ENCODE assay signal across 18 cellular contexts in the genomic region with DNA sequence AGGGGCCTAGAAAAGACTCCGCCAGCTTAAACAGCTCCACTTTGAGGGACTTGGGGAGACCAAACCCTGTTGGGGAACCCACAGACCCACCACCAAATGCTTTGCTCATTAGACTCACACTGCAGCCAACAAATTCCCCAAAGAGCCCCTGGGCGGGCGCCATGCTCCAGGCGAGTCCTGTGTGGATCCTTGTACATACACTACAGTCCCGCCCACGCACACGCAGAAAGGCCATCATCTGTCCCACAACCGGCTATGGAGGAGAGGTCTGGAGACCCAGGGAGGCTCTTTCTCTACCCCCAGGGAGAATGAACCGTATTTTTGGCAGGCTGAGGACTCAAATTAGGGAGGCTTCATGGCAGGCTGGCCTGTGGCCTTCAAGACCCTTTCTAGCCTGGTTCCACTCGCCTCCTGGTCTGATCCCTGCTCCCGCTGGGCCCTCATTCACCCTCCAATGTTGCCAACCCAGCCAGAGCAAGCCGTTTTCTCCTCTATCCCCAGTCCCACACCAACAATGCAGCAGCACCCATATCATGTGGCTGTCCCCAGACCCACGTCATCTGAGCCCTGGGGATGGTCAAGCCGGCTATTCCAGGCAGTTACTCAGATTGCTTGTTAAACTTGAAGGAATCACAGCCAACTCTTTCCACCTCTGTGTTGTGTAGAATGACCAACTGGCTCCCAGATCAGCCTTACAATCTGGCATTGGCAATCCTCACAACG. TPM values are rescaled to one million over a fixed set of nuclear protein-coding genes. Genes with fewer than 3 reads are reported as not detected.
DNase-seq lines count a peak whose midpoint lies in the region; ATAC-seq and TF ChIP-seq lines count a peak whose summit lies in the region.
"Had no signal": no experiment of that assay in that cellular context is flagged by ENCODE, and none has a peak within 500 bp of the region (broad histone marks: within the 10 kb centered on the region; RNA-seq: fewer than 3 reads in every experiment).

No MANE protein-coding gene starts in this region.

- in situ Hi-C loops in brain microvascular endothelial cell (cut with HindIII; ENCODE audit: low pct_ligation_motif_present, low sequenced_read_pairs): no loop called here

- no peak for TF ChIP-seq CTCF in stomach (IDR thresholded peaks at IDR 0.05)
- no peak for TF ChIP-seq CTCF in brain microvascular endothelial cell (IDR thresholded peaks at IDR 0.05; ENCODE audit: low read depth, low read length, missing control alignments)

- H3K4me3 Mint-ChIP-seq in naive thymus-derived CD8-positive, alpha-beta T cell: no peak overlapping the region
- H3K4me3 Mint-ChIP-seq: activated naive CD4-positive, alpha-beta T cell treated with anti-CD3 and anti-CD28 coated beads for 36 hours; CD4-positive, CD25-positive, alpha-beta regulatory T cell; T-helper 2 cell treated with Interferon-gamma antibody and Interleukin-4, amounts not matched to agents 5 μg/mL and 100 μg/mL, for 36 hours had no signal

- no peak overlapping the region for H3K4me3 ChIP-seq in BLaER1 treated with 17β-estradiol and CSF1 and Interleukin-3, amounts not matched to agents 10 nM and 100 nM
- no peak overlapping the region for H3K4me3 ChIP-seq in esophagus (ENCODE audit: low read depth in 1 of 2, low read length in 2 of 2)
- H3K4me3 ChIP-seq in mucosa of rectum (ENCODE audit: low read length in 2 of 2): no peak overlapping the region
- H3K4me3 ChIP-seq in stomach: no peak overlapping the region
- H3K4me3 ChIP-seq in brain microvascular endothelial cell (ENCODE audit: low read depth, low read length): no peak overlapping the region
- H3K4me3 ChIP-seq: body of pancreas had no signal

- peaks cover 8 to 100% (median 94%) of the 10 kb centered on the region in 10 experiments; a peak in 19 of 20 replicates for H3K4me1 ChIP-seq in BLaER1 treated with 17β-estradiol and CSF1 and Interleukin-3, amounts not matched to agents 10 nM and 100 nM
- peaks cover 0 to 5% of the 10 kb centered on the region in 2 donors for H3K4me1 ChIP-seq in esophagus (ENCODE audit: control insufficient read depth in 2 of 2, insufficient read depth in 2 of 2, low read length in 1 of 2)
- peaks cover 0 to 2% of the 10 kb centered on the region in 2 donors for H3K4me1 ChIP-seq in mucosa of rectum (ENCODE audit: control insufficient read depth in 2 of 2, insufficient read depth in 2 of 2, low read length in 2 of 2)
- peaks cover 0 to 31% (median 14%) of the 10 kb centered on the region in 4 donors for H3K4me1 ChIP-seq in stomach
- H3K4me1 ChIP-seq: body of pancreas had no signal

- peaks cover 0 to 5% (median 0%) of the 10 kb centered on the region in 11 experiments; a peak in 1 of 22 replicates for H4K20me1 ChIP-seq in BLaER1 treated with 17β-estradiol and CSF1 and Interleukin-3, amounts not matched to agents 10 nM and 100 nM

- WGBS in esophagus, 2 donors: 76% methylated on average over 15 of the region's 15 CpGs
- 78 to 92% (median 83%) methylated on average over 15 of the region's 15 CpGs for WGBS in stomach, 5 donors

- intact Hi-C loops in stomach (cut with DNase I; ENCODE audit: low total_unique reads): no loop called here

- peak overlapping the region in 8 of 11 experiments; percentile 4 to 74 (median 46); a peak in 13 of 22 replicates for H3K4me2 ChIP-seq in BLaER1 treated with 17β-estradiol and CSF1 and Interleukin-3, amounts not matched to agents 10 nM and 100 nM

- no peak overlapping the region for H3K9ac ChIP-seq in BLaER1 treated with 17β-estradiol and CSF1 and Interleukin-3, amounts not matched to agents 10 nM and 100 nM
- no peak overlapping the region for H3K9ac ChIP-seq in mucosa of rectum (ENCODE audit: low read depth in 1 of 2, low read length in 2 of 2)

- TF ChIP-seq EP300 in stomach (IDR thresholded peaks at IDR 0.05): no peak

- H3K9me3 ChIP-seq in BLaER1 treated with 17β-estradiol and CSF1 and Interleukin-3, amounts not matched to agents 10 nM and 100 nM (replicated peaks in 1 of 11): no peaks in the 10 kb centered on the region
- H3K9me3 ChIP-seq in esophagus (ENCODE audit: control insufficient read depth in 2 of 2, insufficient read depth in 1 of 2, low read depth in 1 of 2, low read length in 1 of 2) (no peaks in the 10 kb centered on the region), mucosa of rectum (ENCODE audit: control insufficient read depth in 2 of 2, low read length in 2 of 2) (no peaks in the 10 kb centered on the region), stomach (no peaks in the 10 kb centered on the region)
- H3K9me3 ChIP-seq: body of pancreas had no signal

- H3K36me3 Mint-ChIP-seq in naive thymus-derived CD8-positive, alpha-beta T cell: no peaks in the 10 kb centered on the region
- H3K36me3 Mint-ChIP-seq: CD4-positive, CD25-positive, alpha-beta regulatory T cell had no signal

- H3K27me3 Mint-ChIP-seq in naive thymus-derived CD8-positive, alpha-beta T cell: peaks cover 2 to 40% (median 16%) of the 10 kb centered on the region in 5 donors

- DNase-seq in stomach (no peak), DMS 273 (lab: John Stamatoyannopoulos, UW; ENCODE audit: unreplicated experiment) (no peak), brain microvascular endothelial cell (no peak)
- DNase-seq in naive thymus-derived CD8-positive, alpha-beta T cell: no peak
- DNase-seq: activated naive CD4-positive, alpha-beta T cell treated with anti-CD3 and anti-CD28 coated beads for 36 hours; body of pancreas; CD4-positive, CD25-positive, alpha-beta regulatory T cell; DND-41; hypothalamus; NCI-H187 treated with DMSO at 0.1 percent for 48 hours; NCI-H446 treated with DMSO at 0.1 percent for 48 hours; substantia nigra had no signal

- H3K36me3 ChIP-seq in BLaER1 treated with 17β-estradiol and CSF1 and Interleukin-3, amounts not matched to agents 10 nM and 100 nM: peaks cover 0 to 4% (median 0%) of the 10 kb centered on the region in 11 experiments; a peak in 1 of 22 replicates
- H3K36me3 ChIP-seq in esophagus (ENCODE audit: control insufficient read depth in 2 of 2, insufficient read depth in 2 of 2, low read length in 1 of 2) (no peaks in the 10 kb centered on the region), mucosa of rectum (ENCODE audit: control insufficient read depth in 2 of 2, insufficient read depth in 2 of 2, low read length in 2 of 2) (no peaks in the 10 kb centered on the region), stomach (no peaks in the 10 kb centered on the region), brain microvascular endothelial cell (replicated peaks) (no peaks in the 10 kb centered on the region)

- peak overlapping the region in 6 of 11 experiments; percentile 7 to 100 (median 28); a peak in 7 of 22 replicates for H3K27ac ChIP-seq in BLaER1 treated with 17β-estradiol and CSF1 and Interleukin-3, amounts not matched to agents 10 nM and 100 nM
- peak overlapping the region; percentile 20 to 73 for H3K27ac ChIP-seq in esophagus (ENCODE audit: low read depth in 2 of 2, low read length in 1 of 2)
- H3K27ac ChIP-seq in mucosa of rectum (ENCODE audit: low read depth in 2 of 2, low read length in 2 of 2): peak overlapping the region; percentile 14 to 38
- H3K27ac ChIP-seq in stomach: peak overlapping the region in 3 of 5 donors; percentile 52 to 69 (median 67)
- H3K27ac ChIP-seq in brain microvascular endothelial cell: no peak overlapping the region
- H3K27ac ChIP-seq: body of pancreas had no signal

- H3K27me3 ChIP-seq in BLaER1 treated with 17β-estradiol and CSF1 and Interleukin-3, amounts not matched to agents 10 nM and 100 nM: no peaks in the 10 kb centered on the region
- H3K27me3 ChIP-seq in esophagus (ENCODE audit: control insufficient read depth in 1 of 2, insufficient read depth in 2 of 2, low read length in 2 of 2) (no peaks in the 10 kb centered on the region), mucosa of rectum (ENCODE audit: control insufficient read depth in 2 of 2, insufficient read depth in 2 of 2, low read length in 2 of 2) (no peaks in the 10 kb centered on the region), stomach (no peaks in the 10 kb centered on the region), brain microvascular endothelial cell (replicated peaks) (no peaks in the 10 kb centered on the region)
- H3K27me3 ChIP-seq: body of pancreas had no signal

- TF ChIP-seq POLR2A in stomach (IDR thresholded peaks at IDR 0.05): no peak

- ATAC-seq in GM21737 (IDR thresholded peaks at IDR 0.05; ENCODE audit: unreplicated experiment): no peak
- ATAC-seq in naive thymus-derived CD8-positive, alpha-beta T cell: no peak
- ATAC-seq: body of pancreas had no signal

- POLR2A ChIA-PET in naive thymus-derived CD8-positive, alpha-beta T cell (lab: Charles Lee): no interaction called here

- H3K4me1 Mint-ChIP-seq in naive thymus-derived CD8-positive, alpha-beta T cell: no peaks in the 10 kb centered on the region
- H3K4me1 Mint-ChIP-seq: CD4-positive, CD25-positive, alpha-beta regulatory T cell had no signal

- no peak overlapping the region for H3K27ac Mint-ChIP-seq in naive thymus-derived CD8-positive, alpha-beta T cell
- H3K27ac Mint-ChIP-seq: activated naive CD4-positive, alpha-beta T cell treated with anti-CD3 and anti-CD28 coated beads for 36 hours; CD4-positive, CD25-positive, alpha-beta regulatory T cell; T-helper 2 cell treated with Interferon-gamma antibody and Interleukin-4, amounts not matched to agents 5 μg/mL and 100 μg/mL, for 36 hours had no signal

- H3K9me3 Mint-ChIP-seq in naive thymus-derived CD8-positive, alpha-beta T cell: no peaks in the 10 kb centered on the region
- H3K9me3 Mint-ChIP-seq: activated naive CD4-positive, alpha-beta T cell treated with anti-CD3 and anti-CD28 coated beads for 36 hours; T-helper 2 cell treated with Interferon-gamma antibody and Interleukin-4, amounts not matched to agents 5 μg/mL and 100 μg/mL, for 36 hours had no signal

RNA-seq across cellular contexts. Expression of gene ZNF423, which starts 27.2 kb away (rescaled TPM):
- polyA plus RNA-seq in esophagus: under 1 TPM; 0.53 to 0.67 TPM
- 1 to 10 TPM in 3 of 5 donors, under 1 TPM in 2; 0.29 to 3.5 (median 1.3) TPM for total RNA-seq in stomach
- 1 to 10 TPM in 1 of 3 donors, under 1 TPM in 2; 0.68 to 1.2 (median 0.81) TPM for polyA plus RNA-seq in stomach
- not detected for total RNA-seq in naive thymus-derived CD8-positive, alpha-beta T cell
- not detected for polyA plus RNA-seq in naive thymus-derived CD8-positive, alpha-beta T cell
- total RNA-seq: SK-MEL-5 had no signal
- polyA plus RNA-seq: CD4-positive, CD25-positive, alpha-beta regulatory T cell had no signal
